In the genomic region with DNA sequence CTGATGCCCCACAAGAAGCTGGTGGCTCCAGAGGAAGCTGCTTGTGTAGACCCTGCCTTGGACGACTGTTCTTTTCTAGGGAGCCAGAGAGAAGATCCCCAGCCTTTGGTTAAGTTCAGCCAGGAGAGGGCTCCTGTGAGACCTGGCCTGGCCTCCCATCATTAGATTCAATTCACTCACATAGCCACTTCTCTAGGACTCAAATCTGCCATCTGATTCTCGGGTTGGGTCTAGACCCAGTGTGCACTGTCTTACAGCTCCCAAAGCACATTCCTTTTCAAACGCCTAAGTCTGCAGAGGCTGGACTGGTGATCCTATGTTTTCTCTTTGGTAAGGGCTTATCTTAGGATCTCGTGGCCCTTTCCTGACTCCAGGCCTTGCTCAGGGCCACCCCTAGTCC, we compare ENCODE assay signal across 15 cellular contexts.
A peak's percentile ranks its signal among the peaks of the same experiment; 100 is the strongest.
DNase-seq lines count a peak whose midpoint lies in the region; ATAC-seq, FAIRE-seq and TF ChIP-seq lines count a peak whose summit lies in the region.
"Had no signal": no experiment of that assay in that cellular context is flagged by ENCODE, and none has a peak within 500 bp of the region (broad histone marks: within the 10 kb centered on the region; RNA-seq: fewer than 3 reads in every experiment).

No MANE protein-coding gene starts in this region.

- in situ Hi-C loops in GM12878 (cut with MboI): no loop called here

- TF ChIP-seq POLR2A in GM12878 (IDR thresholded peaks at IDR 0.05; ENCODE audit: low read depth, low read length): no peak

- no peak for TF ChIP-seq CTCF in GM12878 (IDR thresholded peaks at IDR 0.05 in 2 of 3, conservative IDR thresholded peaks at IDR 0.05 in 1 of 3; ENCODE audit: control insufficient read depth in 2 of 3, extremely low read depth in 1 of 3, insufficient read depth in 1 of 3, low read depth in 3 of 3, low read length in 3 of 3)
- TF ChIP-seq CTCF in neural progenitor cell (IDR thresholded peaks at IDR 0.05): peak; percentile 45

- no peak overlapping the region for H2AFZ ChIP-seq in Karpas-422 (ENCODE audit: low read length)
- no peak overlapping the region for H2AFZ ChIP-seq in GM12878 (ENCODE audit: control insufficient read depth, low read depth, low read length)
- peak overlapping the region; percentile 45 for H2AFZ ChIP-seq in neural progenitor cell (replicated peaks)

- RAD21 ChIA-PET in GM12878 (lab: Charles Lee; ENCODE audit: unreplicated experiment): no interaction called here

- H3F3A ChIP-seq in neural progenitor cell (ENCODE audit: low read depth): no peaks in the 10 kb centered on the region

- no peaks in the 10 kb centered on the region for H3K27me3 ChIP-seq in Karpas-422 (ENCODE audit: low read length)
- no peaks in the 10 kb centered on the region for H3K27me3 ChIP-seq in GM12878 (replicated peaks in 1 of 2; ENCODE audit: control insufficient read depth in 2 of 2, insufficient read depth in 2 of 2, low read length in 1 of 2)
- H3K27me3 ChIP-seq in neural progenitor cell: no peaks in the 10 kb centered on the region
- H3K27me3 ChIP-seq: spleen had no signal

- TF ChIP-seq RAD21 in GM12878 (IDR thresholded peaks at IDR 0.05; ENCODE audit: insufficient read depth, low read depth, low read length): no peak

- H3K4me2 ChIP-seq in Karpas-422 (ENCODE audit: low read depth, low read length, poor library complexity, severe bottlenecking) (no peak overlapping the region), GM12878 (ENCODE audit: control insufficient read depth, insufficient read depth) (no peak overlapping the region), neural progenitor cell (no peak overlapping the region)

- H3K27me3 Mint-ChIP-seq in neural progenitor cell (ENCODE audit: insufficient read depth, low read depth): peaks cover 2% of the 10 kb centered on the region

- no peak overlapping the region for H3K4me3 ChIP-seq in Karpas-422 (ENCODE audit: low read length)
- H3K4me3 ChIP-seq in GM12878: no peak overlapping the region
- H3K4me3 ChIP-seq in neural progenitor cell: no peak overlapping the region
- H3K4me3 ChIP-seq: spleen had no signal

- peaks cover 5% of the 10 kb centered on the region for H3K4me1 ChIP-seq in Karpas-422 (ENCODE audit: low read length)
- H3K4me1 ChIP-seq in GM12878 (ENCODE audit: control insufficient read depth, insufficient read depth, low read length): no peaks in the 10 kb centered on the region
- H3K4me1 ChIP-seq in neural progenitor cell: no peaks in the 10 kb centered on the region
- H3K4me1 ChIP-seq: spleen had no signal

- H3K9me3 ChIP-seq in Karpas-422 (ENCODE audit: low read length) (no peaks in the 10 kb centered on the region), GM12878 (replicated peaks; ENCODE audit: control insufficient read depth, insufficient read depth, low read length) (no peaks in the 10 kb centered on the region), neural progenitor cell (ENCODE audit: low read depth) (no peaks in the 10 kb centered on the region)
- H3K9me3 ChIP-seq: spleen had no signal

- no peak for FAIRE-seq in GM12878 (lab: Jason Lieb, UNC)
- FAIRE-seq: D721Med had no signal

- 2% methylated on average over 4 of the region's 4 CpGs for WGBS in GM12878 (ENCODE audit: insufficient coverage, insufficient replicate concordance, low lambda C conversion rate, missing lambda C conversion rate)

- no peaks in the 10 kb centered on the region for H4K20me1 ChIP-seq in Karpas-422 (ENCODE audit: insufficient read depth, low read depth, low read length)
- no peaks in the 10 kb centered on the region for H4K20me1 ChIP-seq in GM12878 (ENCODE audit: control insufficient read depth, insufficient read depth)
- no peaks in the 10 kb centered on the region for H4K20me1 ChIP-seq in neural progenitor cell (ENCODE audit: low read depth)

- H3K27ac ChIP-seq in Karpas-422 (ENCODE audit: low read length) (no peak overlapping the region), GM12878 (ENCODE audit: control insufficient read depth, insufficient read depth) (no peak overlapping the region), neural progenitor cell (no peak overlapping the region)
- H3K27ac ChIP-seq: spleen had no signal

- H3K9ac ChIP-seq in Karpas-422 (ENCODE audit: low read length) (no peak overlapping the region), GM12878 (ENCODE audit: control insufficient read depth, insufficient read depth, low read length) (no peak overlapping the region), neural progenitor cell (no peak overlapping the region)

- no peaks in the 10 kb centered on the region for H3K9me3 Mint-ChIP-seq in neural progenitor cell
- H3K9me3 Mint-ChIP-seq: activated T-cell treated with anti-CD3 and anti-CD28 coated beads, Interleukin-2, amount 50 U/mL, for 72 hours had no signal

- ATAC-seq in GM12878 (no peak), GM19328 (IDR thresholded peaks at IDR 0.05; ENCODE audit: unreplicated experiment) (no peak), GM21529 (IDR thresholded peaks at IDR 0.05; ENCODE audit: unreplicated experiment) (no peak)
- ATAC-seq: activated T-cell treated with anti-CD3 and anti-CD28 coated beads, Interleukin-2, amount 50 U/mL, for 72 hours; naive thymus-derived CD8-positive, alpha-beta T cell had no signal

- DNase-seq in ELR (ENCODE audit: low read depth) (peak; percentile 7), Karpas-422 (peak; percentile 67), GM12878 (ENCODE audit: low read depth, low spot score) (no peak), neural progenitor cell (ENCODE audit: low spot score) (peak; percentile 29), DMS153 treated with DMSO at 0.1 percent for 48 hours (lab: John Stamatoyannopoulos, UW; ENCODE audit: unreplicated experiment) (no peak)
- DNase-seq: activated CD4-positive, CD25-positive, alpha-beta regulatory T cell; activated T-cell treated with anti-CD3 and anti-CD28 coated beads, Interleukin-2, amount 50 U/mL, for 72 hours; erythroblast; naive thymus-derived CD8-positive, alpha-beta T cell; NCI-H2029 treated with DMSO at 0.1 percent for 48 hours; SHP77; spleen had no signal

- SMC1A ChIA-PET in GM12878 (lab: Charles Lee; ENCODE audit: uncharacterized antibody, unreplicated experiment): no interaction called here

- H3K27ac Mint-ChIP-seq in neural progenitor cell: no peak overlapping the region
- H3K27ac Mint-ChIP-seq: activated T-cell treated with anti-CD3 and anti-CD28 coated beads, Interleukin-2, amount 50 U/mL, for 72 hours; naive thymus-derived CD8-positive, alpha-beta T cell had no signal

- H3K4me3 Mint-ChIP-seq in neural progenitor cell: no peak overlapping the region
- H3K4me3 Mint-ChIP-seq: activated T-cell treated with anti-CD3 and anti-CD28 coated beads, Interleukin-2, amount 50 U/mL, for 72 hours; naive thymus-derived CD8-positive, alpha-beta T cell had no signal

- TF ChIP-seq EP300 in GM12878 (IDR thresholded peaks at IDR 0.05; ENCODE audit: borderline replicate concordance in 1 of 2, control insufficient read depth in 1 of 2, low read depth in 2 of 2, low read length in 2 of 2): no peak

- H3K36me3 ChIP-seq in Karpas-422 (ENCODE audit: insufficient read depth, low read length): no peaks in the 10 kb centered on the region
- H3K36me3 ChIP-seq in GM12878 (ENCODE audit: control insufficient read depth in 2 of 2, insufficient read depth in 2 of 2, low read length in 1 of 2): no peaks in the 10 kb centered on the region
- no peaks in the 10 kb centered on the region for H3K36me3 ChIP-seq in neural progenitor cell
- H3K36me3 ChIP-seq: spleen had no signal

- no peaks in the 10 kb centered on the region for H3K36me3 Mint-ChIP-seq in neural progenitor cell
- H3K36me3 Mint-ChIP-seq: naive thymus-derived CD8-positive, alpha-beta T cell had no signal

- BruUV-seq in GM12878 (replicated peaks; lab: Mats Ljungman, UMichigan): no TSS peak

- CTCF ChIA-PET in GM12878 (lab: Yijun Ruan, JAX): no interaction called here

- POLR2A ChIA-PET in GM12878 (lab: Charles Lee): no interaction called here

- H3K4me1 Mint-ChIP-seq in neural progenitor cell: no peaks in the 10 kb centered on the region
- H3K4me1 Mint-ChIP-seq: naive thymus-derived CD8-positive, alpha-beta T cell had no signal

- H3K79me2 ChIP-seq in Karpas-422 (ENCODE audit: low read length): no peaks in the 10 kb centered on the region
- no peaks in the 10 kb centered on the region for H3K79me2 ChIP-seq in GM12878 (ENCODE audit: control insufficient read depth, insufficient read depth, low read length)
- H3K79me2 ChIP-seq in neural progenitor cell (ENCODE audit: low read depth): no peaks in the 10 kb centered on the region

- H3K9me2 ChIP-seq in Karpas-422 (replicated peaks; ENCODE audit: insufficient read depth, low read length): no peaks in the 10 kb centered on the region

- intact Hi-C loops in GM12878 (cut with micrococcal nuclease; ENCODE audit: unreplicated experiment): loop anchor here (5.0 kb wide), 1 partner anchor 578 kb away; no protein-coding TSS in a partner anchor

TF ChIP-seq in GM12878, 131 proteins besides CTCF, POLR2A, EP300 and RAD21:
- TF ChIP-seq SMC3 (IDR thresholded peaks at IDR 0.05; ENCODE audit: borderline replicate concordance, low read length): 0 out of 2 replicates have a peak, but pooled peaks have one; percentile 9
- no peak for TF ChIP-seq JUNB (IDR thresholded peaks at IDR 0.05)

Comparison
In these comparisons a context has a peak if more than half of its experiments do, and no peak if none do; other contexts are left out.
1. DNase-seq: peak in ELR (single experiment), Karpas-422 (single experiment) and neural progenitor cell (single experiment); none in GM12878 (single experiment) and DMS153 treated with DMSO at 0.1 percent for 48 hours (single experiment).